ENCODE assay signal across 11 cellular contexts in genomic region chr12:26732010-26732908, GRCh38.
DNase-seq lines count a peak whose midpoint lies in the region; ATAC-seq and TF ChIP-seq lines count a peak whose summit lies in the region.
"Had no signal": no experiment of that assay in that cellular context is flagged by ENCODE, and none has a peak within 500 bp of the region (broad histone marks: within the 10 kb centered on the region; RNA-seq: fewer than 3 reads in every experiment).

No MANE protein-coding gene starts in this region.

- 86% methylated on average over 6 of the region's 6 CpGs for WGBS in prostate gland

- DNase-seq in GM10266 (ENCODE audit: extremely low spot score), result peak; percentile 31
- no peak for DNase-seq in activated naive CD8-positive, alpha-beta T cell treated with anti-CD3 and anti-CD28 coated beads for 36 hours
- DNase-seq in prostate gland (ENCODE audit: low spot score), result no peak
- no peak for DNase-seq in activated T-cell treated with anti-CD3 and anti-CD28 coated beads, Interleukin-2, amount 50 U/mL, for 72 hours
- DNase-seq in glomerular visceral epithelial cell (ENCODE audit: extremely low spot score), result no peak
- DNase-seq in EL, result no peak

- H3K9me3 Mint-ChIP-seq in activated naive CD8-positive, alpha-beta T cell treated with anti-CD3 and anti-CD28 coated beads for 36 hours, result peaks cover 1% of the 10 kb centered on the region
- no peaks in the 10 kb centered on the region for H3K9me3 Mint-ChIP-seq in activated T-cell treated with anti-CD3 and anti-CD28 coated beads, Interleukin-2, amount 50 U/mL, for 72 hours

- no peak overlapping the region for H3K27ac ChIP-seq in prostate gland
- H3K27ac ChIP-seq: C4-2B had no signal

- peak; percentile 65 for ATAC-seq in GM21423 (IDR thresholded peaks at IDR 0.05; ENCODE audit: unreplicated experiment)
- peak; percentile 71 for ATAC-seq in HG03354 (IDR thresholded peaks at IDR 0.05; ENCODE audit: poor library complexity, severe bottlenecking, unreplicated experiment)
- ATAC-seq in activated T-cell treated with anti-CD3 and anti-CD28 coated beads, Interleukin-2, amount 50 U/mL, for 72 hours (replicated peaks in 1 of 2), result no peak
- ATAC-seq: SK-N-SH treated with all-trans-retinoic acid at 6 μM for 48 hours had no signal

- TF ChIP-seq POLR2A in prostate gland (IDR thresholded peaks at IDR 0.05), result no peak

- H3K4me3 ChIP-seq in prostate gland, result no peak overlapping the region

- H3K27me3 ChIP-seq in prostate gland (replicated peaks; ENCODE audit: insufficient read depth), result no peaks in the 10 kb centered on the region

- H3K4me3 Mint-ChIP-seq in activated naive CD8-positive, alpha-beta T cell treated with anti-CD3 and anti-CD28 coated beads for 36 hours, result no peak overlapping the region
- H3K4me3 Mint-ChIP-seq in activated T-cell treated with anti-CD3 and anti-CD28 coated beads, Interleukin-2, amount 50 U/mL, for 72 hours, result no peak overlapping the region
- H3K4me3 Mint-ChIP-seq: brain had no signal

- intact Hi-C loops in prostate gland (cut with DNase I), result no loop called here

- H3K4me1 Mint-ChIP-seq in activated naive CD8-positive, alpha-beta T cell treated with anti-CD3 and anti-CD28 coated beads for 36 hours, result peaks cover 69% of the 10 kb centered on the region
- H3K4me1 Mint-ChIP-seq in activated T-cell treated with anti-CD3 and anti-CD28 coated beads, Interleukin-2, amount 50 U/mL, for 72 hours (ENCODE audit: low read depth), result peaks cover 65% of the 10 kb centered on the region

- H3K36me3 Mint-ChIP-seq in activated naive CD8-positive, alpha-beta T cell treated with anti-CD3 and anti-CD28 coated beads for 36 hours, result peaks cover 24% of the 10 kb centered on the region
- H3K36me3 Mint-ChIP-seq in activated T-cell treated with anti-CD3 and anti-CD28 coated beads, Interleukin-2, amount 50 U/mL, for 72 hours (ENCODE audit: insufficient read depth in 2 of 2), result no peaks in the 10 kb centered on the region
- H3K36me3 Mint-ChIP-seq: brain had no signal

- no peaks in the 10 kb centered on the region for H3K4me1 ChIP-seq in prostate gland (replicated peaks)

- H3K27ac Mint-ChIP-seq in activated naive CD8-positive, alpha-beta T cell treated with anti-CD3 and anti-CD28 coated beads for 36 hours, result peak overlapping the region; percentile 38
- no peak overlapping the region for H3K27ac Mint-ChIP-seq in activated T-cell treated with anti-CD3 and anti-CD28 coated beads, Interleukin-2, amount 50 U/mL, for 72 hours
- H3K27ac Mint-ChIP-seq: brain had no signal

- no peaks in the 10 kb centered on the region for H3K36me3 ChIP-seq in prostate gland

- no peaks in the 10 kb centered on the region for H3K9me3 ChIP-seq in prostate gland

- H3K27me3 Mint-ChIP-seq in activated naive CD8-positive, alpha-beta T cell treated with anti-CD3 and anti-CD28 coated beads for 36 hours, result no peaks in the 10 kb centered on the region
- H3K27me3 Mint-ChIP-seq in activated T-cell treated with anti-CD3 and anti-CD28 coated beads, Interleukin-2, amount 50 U/mL, for 72 hours (ENCODE audit: low read depth), result no peaks in the 10 kb centered on the region

- TF ChIP-seq CTCF in GM10266 (IDR thresholded peaks at IDR 0.05; ENCODE audit: control insufficient read depth, insufficient read depth, low read depth, missing control alignments) (no peak), prostate gland (IDR thresholded peaks at IDR 0.05) (no peak)

Comparison
In these comparisons a context has a peak if more than half of its experiments do, and no peak if none do; other contexts are left out.
1. ATAC-seq: peak in GM21423 (single experiment) and HG03354 (single experiment); none in activated T-cell treated with anti-CD3 and anti-CD28 coated beads, Interleukin-2, amount 50 U/mL, for 72 hours (0 of 2).